17 cellular contexts compared by ENCODE assay signal in the genomic region with DNA sequence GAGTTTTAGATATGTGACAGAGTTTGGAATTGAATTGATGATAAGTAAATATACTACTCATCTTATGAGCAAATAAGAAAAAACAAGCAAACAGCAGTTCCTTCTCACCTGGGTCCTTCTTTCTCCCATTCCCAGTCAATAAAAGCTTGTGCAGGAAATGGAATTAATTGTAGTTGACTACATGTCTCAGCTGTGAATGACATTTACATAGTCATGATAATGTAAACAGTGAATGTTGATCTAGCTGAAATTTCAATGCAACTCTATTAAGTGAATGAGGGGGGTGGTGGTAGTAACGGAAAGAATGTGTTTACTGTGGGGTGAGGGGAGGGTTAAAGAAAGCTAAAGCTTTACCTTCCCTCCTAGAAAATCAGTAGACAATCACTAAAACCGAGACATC.
DNase-seq lines count a peak whose midpoint lies in the region; ATAC-seq and TF ChIP-seq lines count a peak whose summit lies in the region.
"Had no signal": no experiment of that assay in that cellular context is flagged by ENCODE, and none has a peak within 500 bp of the region (broad histone marks: within the 10 kb centered on the region; RNA-seq: fewer than 3 reads in every experiment).

No MANE protein-coding gene starts in this region.

- ATAC-seq in mucosa of descending colon = peak; percentile 67
- no peak for ATAC-seq in activated T-cell treated with anti-CD3 and anti-CD28 coated beads, Interleukin-2, amount 50 U/mL, for 72 hours (replicated peaks in 1 of 2)
- ATAC-seq: activated CD4-positive, alpha-beta T cell treated with anti-CD3 and anti-CD28 coated beads for 36 hours; lower lobe of right lung had no signal

- no peaks in the 10 kb centered on the region for H3K4me1 ChIP-seq in mucosa of descending colon (ENCODE audit: low read depth)
- H3K4me1 ChIP-seq: lower lobe of right lung, tibial nerve had no signal

- TF ChIP-seq CTCF in mucosa of descending colon (IDR thresholded peaks at IDR 0.05) (no peak), brain microvascular endothelial cell (IDR thresholded peaks at IDR 0.05; ENCODE audit: low read depth, low read length, missing control alignments) (no peak)

- H3K9me3 Mint-ChIP-seq in activated T-cell treated with anti-CD3 and anti-CD28 coated beads, Interleukin-2, amount 50 U/mL, for 72 hours = peaks cover 2 to 7% of the 10 kb centered on the region in 2 donors
- H3K9me3 Mint-ChIP-seq: CD4-positive, alpha-beta T cell had no signal

- intact Hi-C loops in mucosa of descending colon (cut with DNase I, micrococcal nuclease) = no loop called here

- H3K36me3 Mint-ChIP-seq in activated T-cell treated with anti-CD3 and anti-CD28 coated beads, Interleukin-2, amount 50 U/mL, for 72 hours (ENCODE audit: insufficient read depth in 2 of 2) = peaks cover 13 to 17% of the 10 kb centered on the region in 2 donors

- peaks cover 8% of the 10 kb centered on the region for H3K27me3 Mint-ChIP-seq in activated T-cell treated with anti-CD3 and anti-CD28 coated beads, Interleukin-2, amount 50 U/mL, for 72 hours (ENCODE audit: low read depth)
- H3K27me3 Mint-ChIP-seq: CD4-positive, alpha-beta T cell had no signal

- peaks cover 27% of the 10 kb centered on the region for H3K4me1 Mint-ChIP-seq in activated T-cell treated with anti-CD3 and anti-CD28 coated beads, Interleukin-2, amount 50 U/mL, for 72 hours (ENCODE audit: low read depth)

- no peak overlapping the region for H3K27ac ChIP-seq in brain microvascular endothelial cell
- H3K27ac ChIP-seq: HL-60, lower lobe of right lung, PC-9, tibial nerve had no signal

- H3K36me3 ChIP-seq in mucosa of descending colon (ENCODE audit: low read depth) = no peaks in the 10 kb centered on the region
- no peaks in the 10 kb centered on the region for H3K36me3 ChIP-seq in brain microvascular endothelial cell (replicated peaks)
- H3K36me3 ChIP-seq: lower lobe of right lung, tibial nerve had no signal

- H3K4me3 Mint-ChIP-seq in activated T-cell treated with anti-CD3 and anti-CD28 coated beads, Interleukin-2, amount 50 U/mL, for 72 hours = peak overlapping the region in 1 of 2 donors; percentile 13
- H3K4me3 Mint-ChIP-seq: activated CD4-positive, alpha-beta T cell treated with anti-CD3 and anti-CD28 coated beads for 36 hours; CD4-positive, alpha-beta T cell; nephron progenitor cell had no signal

- in situ Hi-C loops in brain microvascular endothelial cell (cut with HindIII; ENCODE audit: low pct_ligation_motif_present, low sequenced_read_pairs) = no loop called here

- H3K9me3 ChIP-seq in mucosa of descending colon = no peaks in the 10 kb centered on the region
- H3K9me3 ChIP-seq: lower lobe of right lung, tibial nerve had no signal

- no peak overlapping the region for H3K27ac Mint-ChIP-seq in activated T-cell treated with anti-CD3 and anti-CD28 coated beads, Interleukin-2, amount 50 U/mL, for 72 hours
- H3K27ac Mint-ChIP-seq: activated CD4-positive, alpha-beta T cell treated with anti-CD3 and anti-CD28 coated beads for 36 hours; CD4-positive, alpha-beta T cell; nephron progenitor cell had no signal

- DNase-seq in NCI-H1105 treated with DMSO at 0.1 percent for 48 hours (lab: John Stamatoyannopoulos, UW) (peak; percentile 22), NCI-H1105 (lab: John Stamatoyannopoulos, UW) (no peak), NCI-H146 treated with DMSO at 0.1 percent for 48 hours (lab: John Stamatoyannopoulos, UW; ENCODE audit: unreplicated experiment) (peak; percentile 61), SHP77 treated with DMSO at 0.1 percent for 48 hours (lab: John Stamatoyannopoulos, UW) (peak; percentile 67), mucosa of descending colon (no peak), brain microvascular endothelial cell (no peak), HCEC 1CT (no peak)
- no peak for DNase-seq in activated T-cell treated with anti-CD3 and anti-CD28 coated beads, Interleukin-2, amount 50 U/mL, for 72 hours
- DNase-seq: activated CD4-positive, alpha-beta T cell treated with anti-CD3 and anti-CD28 coated beads for 36 hours; activated T-cell treated with anti-CD3 and anti-CD28 coated beads, Interleukin-2, amount 50 U/mL, for 48 hours; CD4-positive, alpha-beta T cell; GDM1; lower lobe of right lung; nephron progenitor cell had no signal

- no peaks in the 10 kb centered on the region for H3K27me3 ChIP-seq in brain microvascular endothelial cell (replicated peaks)
- H3K27me3 ChIP-seq: tibial nerve had no signal

- H3K4me3 ChIP-seq in mucosa of descending colon (no peak overlapping the region), brain microvascular endothelial cell (ENCODE audit: low read depth, low read length) (no peak overlapping the region)
- H3K4me3 ChIP-seq: lower lobe of right lung, PC-9, tibial nerve had no signal

Comparison
In these comparisons a context has a peak if more than half of its experiments do, and no peak if none do; other contexts are left out.
1. DNase-seq: peak in NCI-H1105 treated with DMSO at 0.1 percent for 48 hours (single experiment), NCI-H146 treated with DMSO at 0.1 percent for 48 hours (single experiment) and SHP77 treated with DMSO at 0.1 percent for 48 hours (single experiment); none in NCI-H1105 (single experiment), mucosa of descending colon (0 of 3), brain microvascular endothelial cell (single experiment), HCEC 1CT (single experiment) and activated T-cell treated with anti-CD3 and anti-CD28 coated beads, Interleukin-2, amount 50 U/mL, for 72 hours (0 of 2).